In genomic region chr10:97780991-97781540, GRCh38 we compare ENCODE assay signal across 13 cellular contexts. TPM values are rescaled to one million over a fixed set of nuclear protein-coding genes. Genes with fewer than 3 reads are reported as not detected.
A peak's percentile ranks its signal among the peaks of the same experiment; 100 is the strongest.
DNase-seq lines count a peak whose midpoint lies in the region; ATAC-seq, FAIRE-seq and TF ChIP-seq lines count a peak whose summit lies in the region.
"Had no signal": no experiment of that assay in that cellular context is flagged by ENCODE, and none has a peak within 500 bp of the region (broad histone marks: within the 10 kb centered on the region; RNA-seq: fewer than 3 reads in every experiment).

No MANE protein-coding gene starts in this region.

- peaks cover 42% of the 10 kb centered on the region for H3K4me1 ChIP-seq in CD8-positive, alpha-beta T cell (ENCODE audit: insufficient read depth, low read length)

- no peaks in the 10 kb centered on the region for H3K9me3 ChIP-seq in CD8-positive, alpha-beta T cell (ENCODE audit: low read length)

- peak overlapping the region; percentile 93 for H3K27ac Mint-ChIP-seq in CD8-positive, alpha-beta T cell
- H3K27ac Mint-ChIP-seq in nephron, result peak overlapping the region in 2 of 3 experiments; percentile 35 to 49

- POLR2A ChIA-PET in CD8-positive, alpha-beta T cell (lab: Charles Lee), result interaction anchor here (0.6 to 1.7 kb wide), 6 partner anchors 9 to 88 kb away, joined by 3 to 13 read pairs (median 4); partner anchors contain the start of genes GOLGA7B, SFRP5 and ZFYVE27

- intact Hi-C loops in CD8-positive, alpha-beta T cell (cut with DNase I, micrococcal nuclease), result no loop called here

- H3K27me3 Mint-ChIP-seq in CD8-positive, alpha-beta T cell (ENCODE audit: low read depth), result no peaks in the 10 kb centered on the region
- peaks cover 16% of the 10 kb centered on the region for H3K27me3 Mint-ChIP-seq in nephron (ENCODE audit: low read depth)

- H3K4me1 Mint-ChIP-seq in CD8-positive, alpha-beta T cell (ENCODE audit: low read depth), result peaks cover 43% of the 10 kb centered on the region
- peaks cover 16% of the 10 kb centered on the region for H3K4me1 Mint-ChIP-seq in nephron

- H3K27me3 ChIP-seq in CD8-positive, alpha-beta T cell (ENCODE audit: insufficient read depth, low read length), result no peaks in the 10 kb centered on the region

- peak overlapping the region; percentile 32 for H3K4me3 Mint-ChIP-seq in CD8-positive, alpha-beta T cell
- H3K4me3 Mint-ChIP-seq in nephron, result no peak overlapping the region

- no peak for TF ChIP-seq POLR2A in GM12891 (IDR thresholded peaks at IDR 0.05; ENCODE audit: low read depth, low read length)

- H3K36me3 ChIP-seq in CD8-positive, alpha-beta T cell (ENCODE audit: insufficient read depth, low read length), result no peaks in the 10 kb centered on the region

- TF ChIP-seq CTCF in CD8-positive, alpha-beta T cell (IDR thresholded peaks at IDR 0.05), result no peak
- no peak for TF ChIP-seq CTCF in nephron (IDR thresholded peaks at IDR 0.05; ENCODE audit: unreplicated experiment in 3 of 3)

- H3K9me3 Mint-ChIP-seq in CD8-positive, alpha-beta T cell, result no peaks in the 10 kb centered on the region
- no peaks in the 10 kb centered on the region for H3K9me3 Mint-ChIP-seq in nephron

- H3K27ac ChIP-seq in CD8-positive, alpha-beta T cell (ENCODE audit: low read depth, low read length), result peak overlapping the region; percentile 54
- H3K27ac ChIP-seq: RWPE1 had no signal

- no peaks in the 10 kb centered on the region for H3K36me3 Mint-ChIP-seq in CD8-positive, alpha-beta T cell
- no peaks in the 10 kb centered on the region for H3K36me3 Mint-ChIP-seq in nephron (ENCODE audit: low read depth)

- CTCF ChIA-PET in CD8-positive, alpha-beta T cell (lab: Charles Lee), result interaction anchor here (1.6 to 5.7 kb wide), 6 partner anchors 9 to 88 kb away, joined by 4 to 36 read pairs (median 12); partner anchors contain the start of genes MARVELD1 and SFRP5

- DNase-seq in CD8-positive, alpha-beta T cell, result no peak
- DNase-seq in NCI-H345 treated with DMSO at 0.1 percent for 48 hours (lab: John Stamatoyannopoulos, UW; ENCODE audit: unreplicated experiment) (peak; percentile 34), cerebellum (ENCODE audit: low spot score) (peak; percentile 15), OCI-M1 (lab: John Stamatoyannopoulos, UW) (no peak), GM12891 (ENCODE audit: insufficient read length, low spot score) (no peak)
- DNase-seq in NK-92 treated with Interleukin-12 subunit alpha and Interleukin-12 subunit beta, amount 100 ng/mL, for 24 hours (lab: John Stamatoyannopoulos, UW), result no peak
- DNase-seq: activated CD4-positive, alpha-beta T cell treated with anti-CD3 and anti-CD28 coated beads, Interleukin-2, amount 50 U/mL, for 1 hour; amniotic stem cell; NCI-H2081 treated with DMSO at 0.1 percent for 48 hours had no signal

- H3K4me3 ChIP-seq in CD8-positive, alpha-beta T cell (ENCODE audit: low read depth, low read length), result peak overlapping the region; percentile 36

- ATAC-seq in CD8-positive, alpha-beta T cell, result no peak
- no peak for ATAC-seq in HG03108 (IDR thresholded peaks at IDR 0.05; ENCODE audit: unreplicated experiment)

- FAIRE-seq in GM12891 (lab: Jason Lieb, UNC), result no peak
- FAIRE-seq: endothelial cell of umbilical vein had no signal

TF ChIP-seq in GM12891, 5 proteins besides CTCF, POLR2A, EP300 and RAD21:
- TF ChIP-seq PAX5 (IDR thresholded peaks at IDR 0.05; ENCODE audit: insufficient read depth, low read length, severe bottlenecking) (no peak), SPI1 (IDR thresholded peaks at IDR 0.05; ENCODE audit: low read depth, low read length) (no peak), POLR2AphosphoS5 (IDR thresholded peaks at IDR 0.05; ENCODE audit: low read depth, low read length) (no peak), TAF1 (IDR thresholded peaks at IDR 0.05; ENCODE audit: low read depth, low read length) (no peak), POU2F2 (IDR thresholded peaks at IDR 0.05; ENCODE audit: low read depth, low read length) (no peak)

RNA-seq across cellular contexts. Expression of gene SFRP5, which starts 9.3 kb away (rescaled TPM):
- total RNA-seq in CD8-positive, alpha-beta T cell, result 1 to 10 TPM; 3.6 to 4.3 TPM
- total RNA-seq in cerebellum, result 1.5 TPM
- not detected for polyA plus RNA-seq in GM12891 (2012; ENCODE audit: low read depth, missing spikeins)
- total RNA-seq: endothelial cell of umbilical vein had no signal
- polyA plus RNA-seq: endothelial cell of umbilical vein had no signal

RNA-seq across cellular contexts. Expression of gene ZFYVE27, which starts 44.1 kb away (rescaled TPM):
- total RNA-seq in CD8-positive, alpha-beta T cell, result 10 to 100 TPM; 63.1 to 72.9 TPM
- 38.5 TPM for total RNA-seq in cerebellum
- 14.6 TPM for polyA plus RNA-seq in GM12891 (2012; ENCODE audit: low read depth, missing spikeins)

Comparison
In these comparisons a context has a peak if more than half of its experiments do, and no peak if none do; other contexts are left out.
1. DNase-seq: peak in NCI-H345 treated with DMSO at 0.1 percent for 48 hours (single experiment) and cerebellum (single experiment); none in CD8-positive, alpha-beta T cell (0 of 7), OCI-M1 (single experiment), GM12891 (single experiment) and NK-92 treated with Interleukin-12 subunit alpha and Interleukin-12 subunit beta, amount 100 ng/mL, for 24 hours (single experiment).